8 cellular contexts compared by ENCODE assay signal in the genomic region with DNA sequence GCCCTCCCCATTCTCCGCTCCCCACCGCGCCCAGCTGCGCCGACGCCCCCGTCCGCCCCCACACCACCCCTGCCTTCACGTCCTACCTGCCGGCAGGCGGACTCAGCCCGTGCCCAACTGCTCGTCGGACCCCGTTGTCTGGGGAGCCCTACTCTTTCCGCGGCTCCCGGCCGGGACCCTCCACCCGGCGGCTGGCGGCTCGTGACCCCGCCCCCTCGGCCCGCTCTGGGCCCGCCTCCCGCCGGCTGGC. TPM values are rescaled to one million over a fixed set of nuclear protein-coding genes. Genes with fewer than 3 reads are reported as not detected.
A peak's percentile ranks its signal among the peaks of the same experiment; 100 is the strongest.
DNase-seq lines count a peak whose midpoint lies in the region; ATAC-seq, FAIRE-seq and TF ChIP-seq lines count a peak whose summit lies in the region.

SERAC1 (minus strand) TSS at position 209 of the 250 bp plus-strand sequence. CDS start 9,899 bp downstream, outside the sequence.

- POLR2A ChIA-PET in HCT116 (lab: Charles Lee): no interaction called here
- POLR2A ChIA-PET in WTC11 (lab: Charles Lee): interaction anchor here (0.7 kb wide), 1 partner anchor 933 kb away, joined by 3 read pairs; no protein-coding TSS in a partner anchor

- H3K4me2 ChIP-seq in HCT116 (ENCODE audit: low read length): peak within 1 kb of the TSS; percentile 96

- peak within 1 kb of the TSS; percentile 76 for H2AFZ ChIP-seq in HCT116 (ENCODE audit: low read depth, low read length, poor library complexity, severe bottlenecking)

- peaks cover 15% of the 10 kb centered on the region for H3K27me3 Mint-ChIP-seq in WTC11 (ENCODE audit: low read depth)

- H4K20me1 ChIP-seq in HCT116 (ENCODE audit: insufficient read depth): no peaks in the 10 kb centered on the region

- no peak for TF ChIP-seq CTCF in HCT116 (IDR thresholded peaks at IDR 0.05 in 2 of 3, conservative IDR thresholded peaks at IDR 0.05 in 1 of 3; ENCODE audit: borderline replicate concordance in 1 of 3, insufficient read depth in 1 of 3, low read depth in 2 of 3, low read length in 2 of 3)
- TF ChIP-seq CTCF in WTC11 (IDR thresholded peaks at IDR 0.05): no peak
- no peak for TF ChIP-seq CTCF in D721Med (IDR thresholded peaks at IDR 0.05; ENCODE audit: insufficient read depth, missing control alignments)

- intact Hi-C loops in HCT116 (cut with micrococcal nuclease) (no loop called here), right cardiac atrium (cut with DNase I) (no loop called here)

- TF ChIP-seq RAD21 in HCT116 (IDR thresholded peaks at IDR 0.05; ENCODE audit: low read depth): no peak

- under 1% methylated on average over 29 of the region's 29 CpGs for WGBS in right cardiac atrium

- H3K9me3 ChIP-seq in HCT116 (ENCODE audit: control insufficient read depth in 1 of 2, insufficient read depth in 1 of 2, low read depth in 1 of 2, low read length in 2 of 2) (no peaks in the 10 kb centered on the region), right cardiac atrium (ENCODE audit: control insufficient read depth, low read length) (no peaks in the 10 kb centered on the region)

- RAD21 ChIA-PET in HCT116 (lab: Charles Lee; ENCODE audit: low non-redundant PET in 1 of 2, low total read pairs in 2 of 2, uncharacterized antibody in 2 of 2, unreplicated experiment in 2 of 2): no interaction called here

- ATAC-seq in HCT116: no peak
- peak; percentile 94 for ATAC-seq in WTC11
- ATAC-seq in right cardiac atrium: no peak

- TF ChIP-seq POLR2A in HCT116 (IDR thresholded peaks at IDR 0.05; ENCODE audit: borderline replicate concordance, extremely low read depth, insufficient read depth, insufficient read length): no peak

- no peaks in the 10 kb centered on the region; the same call in 1 of the 2 replicates for H3K79me2 ChIP-seq in HCT116 (ENCODE audit: insufficient read depth, low read length)

- H3K27ac ChIP-seq in HCT116 (ENCODE audit: low read depth, low read length) (peak within 1 kb of the TSS; percentile 85), right cardiac atrium (ENCODE audit: low read length) (peak within 1 kb of the TSS; percentile 95), skin epidermis (peak within 1 kb of the TSS; percentile 66 to 99 (median 97))

- H3K4me1 Mint-ChIP-seq in WTC11: peaks cover 26% of the 10 kb centered on the region

- H3K36me3 ChIP-seq in HCT116 (ENCODE audit: control insufficient read depth in 1 of 2, insufficient read depth in 2 of 2, low read length in 2 of 2): no peaks in the 10 kb centered on the region; a peak in 1 of 4 replicates

- FAIRE-seq in D721Med (lab: Jason Lieb, UNC): no peak

- no TSS peak for BruUV-seq in HCT116 (replicated peaks; lab: Mats Ljungman, UMichigan)

- DNase-seq in HCT116 (ENCODE audit: low read depth, low spot score) (no peak), WTC11 (ENCODE audit: low spot score) (peak; percentile 93), right cardiac atrium (no peak), D721Med (ENCODE audit: insufficient read length, low spot score) (no peak), COR-L47 (lab: John Stamatoyannopoulos, UW) (no peak), amniotic stem cell (lab: John Stamatoyannopoulos, UW) (no peak), RKO (ENCODE audit: low spot score) (no peak)

- H3K4me3 ChIP-seq in HCT116 (replicated peaks in 1 of 2; ENCODE audit: low read depth in 1 of 2, low read length in 2 of 2): peak within 1 kb of the TSS; percentile 69 to 94
- peak within 1 kb of the TSS; percentile 72 for H3K4me3 ChIP-seq in right cardiac atrium (ENCODE audit: low read length)
- H3K4me3 ChIP-seq in skin epidermis: peak within 1 kb of the TSS; percentile 67 to 99 (median 93)

- H3K36me3 Mint-ChIP-seq in WTC11: peaks cover 9% of the 10 kb centered on the region

- H3K27ac Mint-ChIP-seq in WTC11: peak within 1 kb of the TSS; percentile 87

- CTCF ChIA-PET in HCT116 (lab: Charles Lee) (no interaction called here), WTC11 (lab: Charles Lee) (interaction anchor here (1.0 to 1.3 kb wide), 3 partner anchors 32 to 46 kb away, joined by 4 to 5 read pairs (median 5); no protein-coding TSS in a partner anchor)

- H3K9me3 Mint-ChIP-seq in WTC11: no peaks in the 10 kb centered on the region

- peak within 1 kb of the TSS; percentile 89 for H3K4me3 Mint-ChIP-seq in WTC11

- H3K27me3 ChIP-seq in HCT116 (ENCODE audit: insufficient read depth, low read length): no peaks in the 10 kb centered on the region
- H3K27me3 ChIP-seq in right cardiac atrium (ENCODE audit: control insufficient read depth, insufficient read depth): no peaks in the 10 kb centered on the region

- H3K4me1 ChIP-seq in HCT116 (ENCODE audit: control insufficient read depth in 1 of 2, insufficient read depth in 2 of 2, low read length in 2 of 2) (peaks cover 17 to 31% of the 10 kb centered on the region in 2 experiments; a peak in 3 of 4 replicates), right cardiac atrium (ENCODE audit: control insufficient read depth, insufficient read depth, low read length) (peaks cover 5% of the 10 kb centered on the region)

- no peaks in the 10 kb centered on the region for H3K9me2 ChIP-seq in HCT116 (ENCODE audit: insufficient read depth)

- peak within 1 kb of the TSS; percentile 92 for H3K9ac ChIP-seq in HCT116 (ENCODE audit: low read length)

TF ChIP-seq in HCT116, 20 proteins besides CTCF, POLR2A, EP300 and RAD21:
- TF ChIP-seq EGR1 (IDR thresholded peaks at IDR 0.05; ENCODE audit: low read depth) (peak; percentile 81), POLR2AphosphoS5 (IDR thresholded peaks at IDR 0.05; ENCODE audit: low read depth, low read length) (no peak)
TF ChIP-seq in HCT116: peak in this region for 1.

TF ChIP-seq in WTC11, 78 proteins besides CTCF, POLR2A, EP300 and RAD21 (continues in another document):
- TF ChIP-seq SP1 (CRISPR knock-in tag; conservative IDR thresholded peaks at IDR 0.05): peak; percentile 52; the same call in 1 of the 2 replicates
- no peak for TF ChIP-seq GRHL2 (CRISPR knock-in tag; IDR thresholded peaks at IDR 0.05; ENCODE audit: insufficient replicate concordance, severe bottlenecking)
- TF ChIP-seq ETV6 (CRISPR knock-in tag; IDR thresholded peaks at IDR 0.05): 0 out of 2 replicates have a peak, but pooled peaks have one; percentile 24
- no peak for TF ChIP-seq MYBL2 (CRISPR knock-in tag; IDR thresholded peaks at IDR 0.05)
- TF ChIP-seq EMX1 (CRISPR knock-in tag; IDR thresholded peaks at IDR 0.05): no peak
- TF ChIP-seq, protein P1, sequence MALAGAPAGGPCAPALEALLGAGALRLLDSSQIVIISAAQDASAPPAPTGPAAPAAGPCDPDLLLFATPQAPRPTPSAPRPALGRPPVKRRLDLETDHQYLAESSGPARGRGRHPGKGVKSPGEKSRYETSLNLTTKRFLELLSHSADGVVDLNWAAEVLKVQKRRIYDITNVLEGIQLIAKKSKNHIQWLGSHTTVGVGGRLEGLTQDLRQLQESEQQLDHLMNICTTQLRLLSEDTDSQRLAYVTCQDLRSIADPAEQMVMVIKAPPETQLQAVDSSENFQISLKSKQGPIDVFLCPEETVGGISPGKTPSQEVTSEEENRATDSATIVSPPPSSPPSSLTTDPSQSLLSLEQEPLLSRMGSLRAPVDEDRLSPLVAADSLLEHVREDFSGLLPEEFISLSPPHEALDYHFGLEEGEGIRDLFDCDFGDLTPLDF (CRISPR knock-in tag; IDR thresholded peaks at IDR 0.05): no peak
- TF ChIP-seq OVOL2 (CRISPR knock-in tag; IDR thresholded peaks at IDR 0.05; ENCODE audit: borderline replicate concordance): no peak
- no peak for TF ChIP-seq AR (CRISPR knock-in tag; IDR thresholded peaks at IDR 0.05)
- TF ChIP-seq ATF1 (CRISPR knock-in tag; IDR thresholded peaks at IDR 0.05): no peak
- no peak for TF ChIP-seq ZNF317 (CRISPR knock-in tag; IDR thresholded peaks at IDR 0.05; ENCODE audit: borderline replicate concordance, low read depth)
- no peak for TF ChIP-seq SOX15 (CRISPR knock-in tag; IDR thresholded peaks at IDR 0.05)
- TF ChIP-seq NFATC4 (CRISPR knock-in tag; IDR thresholded peaks at IDR 0.05): no peak
- TF ChIP-seq FOXP1 (CRISPR knock-in tag; IDR thresholded peaks at IDR 0.05; ENCODE audit: borderline replicate concordance): peak; percentile 16; the same call in 1 of the 2 replicates
- no peak for TF ChIP-seq ZBTB21 (CRISPR knock-in tag; IDR thresholded peaks at IDR 0.05; ENCODE audit: borderline replicate concordance)
- TF ChIP-seq HMGA2 (CRISPR knock-in tag; IDR thresholded peaks at IDR 0.05): no peak
- TF ChIP-seq TP53 (CRISPR knock-in tag; IDR thresholded peaks at IDR 0.05): 0 out of 2 replicates have a peak, but pooled peaks have one; percentile 19

RNA-seq across cellular contexts. Expression of gene SERAC1, which starts in this region (rescaled TPM):
- total RNA-seq in HCT116 (2021; ENCODE audit: unreplicated experiment) (7.6 TPM), WTC11 (2021) (12.5 to 14.1 TPM (median 12.6 TPM) in 3 replicates), right cardiac atrium (1 to 10 TPM; 4.5 to 7.0 (median 5.7) TPM)
- 3.1 and 4.1 TPM in 2 replicates for polyA plus RNA-seq in HCT116 (2012)
- polyA plus RNA-seq in right cardiac atrium: 3.1 TPM

Comparison
In these comparisons a context has a peak if more than half of its experiments do, and no peak if none do; other contexts are left out.
1. Of the 4 proteins assayed by ChIP-seq in both WTC11 and HCT116: peak only in WTC11: SP1; only in HCT116: none; in both: none; in neither: 3.